18 cellular contexts compared by ENCODE assay signal in the genomic region with DNA sequence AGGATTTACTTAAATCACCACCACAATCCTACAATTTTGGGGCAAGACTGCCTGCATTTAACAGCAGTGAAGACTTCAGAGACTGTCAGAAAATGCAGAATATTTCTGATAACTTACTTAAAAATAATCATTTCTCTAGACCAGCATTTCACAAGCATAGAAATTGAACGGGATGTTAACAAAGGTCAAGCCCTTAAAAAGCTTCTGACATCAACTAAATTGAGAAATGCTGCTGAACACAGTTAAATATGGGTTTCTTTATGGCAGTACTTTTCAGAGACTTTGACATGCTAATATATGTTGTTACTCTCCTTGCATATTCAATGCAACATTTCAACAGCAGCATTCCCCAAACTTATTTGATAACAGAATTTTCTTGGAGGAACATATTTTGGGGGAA.
"Had no signal": no experiment of that assay in that cellular context is flagged by ENCODE, and none has a peak within 500 bp of the region (broad histone marks: within the 10 kb centered on the region; RNA-seq: fewer than 3 reads in every experiment).

No MANE protein-coding gene starts in this region.

- H3K27ac ChIP-seq: brain microvascular endothelial cell, lower lobe of right lung, parathyroid adenoma, sigmoid colon, thyroid gland had no signal

- DNase-seq: activated B cell treated with CpG ODN at 0.5 μM for 24 hours; activated CD4-positive, alpha-beta T cell treated with anti-CD3 and anti-CD28 coated beads for 48 hours; activated CD8-positive, alpha-beta T cell treated with anti-CD3 and anti-CD28 coated beads for 36 hours; activated naive CD4-positive, alpha-beta T cell treated with Interleukin-2 at 50 U/mL for 16 hours; activated naive CD8-positive, alpha-beta T cell treated with anti-CD3 and anti-CD28 coated beads, Interleukin-2, amount 10 ng/mL, durations not matched to agents 7 days and 5 days; activated T-cell treated with anti-CD3 and anti-CD28 coated beads, Interleukin-2, amount 50 U/mL, for 1 hour; aorta; brain microvascular endothelial cell; cortex of kidney; erythroblast; left cardiac atrium; lower lobe of right lung; sigmoid colon; stimulated activated CD8-positive, alpha-beta memory T cell treated with anti-CD3 and anti-CD28 coated beads, Interleukin-4, amount 100 ng/mL, for 48 hours; stimulated activated naive CD4-positive, alpha-beta T cell; thyroid gland had no signal

- H3K4me3 ChIP-seq: lower lobe of right lung, sigmoid colon, thyroid gland had no signal

- H3K27me3 ChIP-seq: brain microvascular endothelial cell, sigmoid colon, thyroid gland had no signal

- H3K36me3 ChIP-seq: brain microvascular endothelial cell, lower lobe of right lung, sigmoid colon, thyroid gland had no signal

- H3K9me3 ChIP-seq: lower lobe of right lung, sigmoid colon, thyroid gland had no signal

- H3K9ac ChIP-seq: parathyroid adenoma had no signal

- ATAC-seq: activated CD8-positive, alpha-beta T cell treated with anti-CD3 and anti-CD28 coated beads for 36 hours; activated T-helper 17 cell treated with anti-CD3 and anti-CD28 coated beads, Interleukin-2, amount 50 U/mL, for 72 hours; left cardiac atrium; lower lobe of right lung had no signal

- H3K79me2 ChIP-seq: parathyroid adenoma had no signal

- H2AFZ ChIP-seq: parathyroid adenoma had no signal
